10 cellular contexts compared by ENCODE assay signal in genomic region chr12:5068623-5069022, GRCh38. TPM values are rescaled to one million over a fixed set of nuclear protein-coding genes. Genes with fewer than 3 reads are reported as not detected.
"Had no signal": no experiment of that assay in that cellular context is flagged by ENCODE, and none has a peak within 500 bp of the region (broad histone marks: within the 10 kb centered on the region; RNA-seq: fewer than 3 reads in every experiment).

No MANE protein-coding gene starts in this region.

- H3K4me3 Mint-ChIP-seq: HFFc6 had no signal

- H3K4me1 ChIP-seq: HAP-1 had no signal

- H3K27ac ChIP-seq: GM23248 had no signal

- H3K9ac ChIP-seq: GM23248 had no signal

- H3K9me3 Mint-ChIP-seq: HFFc6 had no signal

- FAIRE-seq: HTR-8/SVneo, K562 had no signal

- H3K36me3 ChIP-seq: HAP-1 had no signal

- H3K9me3 ChIP-seq: HAP-1 had no signal

- DNase-seq: GM23248, GOT3, H7, HFFc6, IMR-90 had no signal

- ATAC-seq: HCT116, K562 had no signal

- H3K4me3 ChIP-seq: GM23248, HAP-1, K562 had no signal

- H3K27ac Mint-ChIP-seq: HFFc6 had no signal

- H2AFZ ChIP-seq: GM23248 had no signal

RNA-seq across cellular contexts. Expression of gene KCNA5, which starts 24.9 kb away (rescaled TPM):
- total RNA-seq: GM23248, HFFc6, HT-29, IMR-90, K562 had no signal
- polyA plus RNA-seq: GM23248, IMR-90, K562 had no signal
